ENCODE assay signal across 8 cellular contexts in genomic region chr2:217988840-217989204, GRCh38. TPM values are rescaled to one million over a fixed set of nuclear protein-coding genes. Genes with fewer than 3 reads are reported as not detected.
A peak's percentile ranks its signal among the peaks of the same experiment; 100 is the strongest.
DNase-seq lines count a peak whose midpoint lies in the region; ATAC-seq and TF ChIP-seq lines count a peak whose summit lies in the region.

No MANE protein-coding gene starts in this region.

- peaks cover 5% of the 10 kb centered on the region for H3K4me1 Mint-ChIP-seq in activated naive CD8-positive, alpha-beta T cell treated with anti-CD3 and anti-CD28 coated beads, Interleukin-2, amount 10 ng/mL, durations not matched to agents 7 days and 5 days
- no peaks in the 10 kb centered on the region for H3K4me1 Mint-ChIP-seq in activated naive CD8-positive, alpha-beta T cell treated with anti-CD3 and anti-CD28 coated beads for 36 hours
- peaks cover 46% of the 10 kb centered on the region for H3K4me1 Mint-ChIP-seq in nephron

- H3K27me3 Mint-ChIP-seq in activated naive CD8-positive, alpha-beta T cell treated with anti-CD3 and anti-CD28 coated beads, Interleukin-2, amount 10 ng/mL, durations not matched to agents 7 days and 5 days, result peaks cover 13% of the 10 kb centered on the region
- H3K27me3 Mint-ChIP-seq in activated naive CD8-positive, alpha-beta T cell treated with anti-CD3 and anti-CD28 coated beads for 36 hours, result no peaks in the 10 kb centered on the region
- H3K27me3 Mint-ChIP-seq in nephron (ENCODE audit: low read depth), result peaks cover 3% of the 10 kb centered on the region

- no peak for DNase-seq in activated naive CD8-positive, alpha-beta T cell treated with anti-CD3 and anti-CD28 coated beads, Interleukin-2, amount 10 ng/mL, durations not matched to agents 7 days and 5 days
- no peak for DNase-seq in activated naive CD8-positive, alpha-beta T cell treated with anti-CD3 and anti-CD28 coated beads for 36 hours
- DNase-seq in epidermal melanocyte (ENCODE audit: insufficient read length, low spot score) (peak; percentile 86), AML-193 (lab: John Stamatoyannopoulos, UW) (no peak), NCI-H1930 (lab: John Stamatoyannopoulos, UW) (no peak), NCI-H2107 (lab: John Stamatoyannopoulos, UW) (no peak), medulla oblongata (ENCODE audit: extremely low spot score) (no peak)

- peak in 1 of 3 experiments; percentile 6 for TF ChIP-seq CTCF in nephron (IDR thresholded peaks at IDR 0.05; ENCODE audit: unreplicated experiment in 3 of 3)

- H3K36me3 Mint-ChIP-seq in activated naive CD8-positive, alpha-beta T cell treated with anti-CD3 and anti-CD28 coated beads, Interleukin-2, amount 10 ng/mL, durations not matched to agents 7 days and 5 days, result no peaks in the 10 kb centered on the region
- no peaks in the 10 kb centered on the region for H3K36me3 Mint-ChIP-seq in activated naive CD8-positive, alpha-beta T cell treated with anti-CD3 and anti-CD28 coated beads for 36 hours
- peaks cover 4% of the 10 kb centered on the region for H3K36me3 Mint-ChIP-seq in nephron (ENCODE audit: low read depth)

- POLR2A ChIA-PET in activated naive CD8-positive, alpha-beta T cell treated with anti-CD3 and anti-CD28 coated beads, Interleukin-2, amount 10 ng/mL, durations not matched to agents 7 days and 5 days (lab: Charles Lee), result interaction anchor here (1.3 kb wide), 1 partner anchor 199 kb away, joined by 6 read pairs; no protein-coding TSS in a partner anchor

- H3K27ac Mint-ChIP-seq in activated naive CD8-positive, alpha-beta T cell treated with anti-CD3 and anti-CD28 coated beads, Interleukin-2, amount 10 ng/mL, durations not matched to agents 7 days and 5 days, result peak overlapping the region; percentile 2
- H3K27ac Mint-ChIP-seq in activated naive CD8-positive, alpha-beta T cell treated with anti-CD3 and anti-CD28 coated beads for 36 hours, result no peak overlapping the region
- H3K27ac Mint-ChIP-seq in nephron, result peak overlapping the region; percentile 47 to 75 (median 62)

- ATAC-seq in activated naive CD8-positive, alpha-beta T cell treated with anti-CD3 and anti-CD28 coated beads, Interleukin-2, amount 10 ng/mL, durations not matched to agents 7 days and 5 days (ENCODE audit: low read depth), result no peak

- H3K4me3 Mint-ChIP-seq in activated naive CD8-positive, alpha-beta T cell treated with anti-CD3 and anti-CD28 coated beads, Interleukin-2, amount 10 ng/mL, durations not matched to agents 7 days and 5 days, result no peak overlapping the region
- no peak overlapping the region for H3K4me3 Mint-ChIP-seq in activated naive CD8-positive, alpha-beta T cell treated with anti-CD3 and anti-CD28 coated beads for 36 hours
- no peak overlapping the region for H3K4me3 Mint-ChIP-seq in nephron

- H3K9me3 Mint-ChIP-seq in activated naive CD8-positive, alpha-beta T cell treated with anti-CD3 and anti-CD28 coated beads, Interleukin-2, amount 10 ng/mL, durations not matched to agents 7 days and 5 days, result no peaks in the 10 kb centered on the region
- no peaks in the 10 kb centered on the region for H3K9me3 Mint-ChIP-seq in activated naive CD8-positive, alpha-beta T cell treated with anti-CD3 and anti-CD28 coated beads for 36 hours
- no peaks in the 10 kb centered on the region for H3K9me3 Mint-ChIP-seq in nephron

RNA-seq across cellular contexts. Expression of gene TNS1, which starts 14.0 kb away (rescaled TPM):
- 10 to 100 TPM; 15.1 to 21.2 TPM for total RNA-seq in activated naive CD8-positive, alpha-beta T cell treated with anti-CD3 and anti-CD28 coated beads, Interleukin-2, amount 10 ng/mL, durations not matched to agents 7 days and 5 days
- 1 to 10 TPM in 1 of 2 experiments, under 1 TPM in 1; 0.89 to 1.4 TPM for total RNA-seq in activated naive CD8-positive, alpha-beta T cell treated with anti-CD3 and anti-CD28 coated beads for 36 hours

Comparison
In these comparisons a context has a peak if more than half of its experiments do, and no peak if none do; other contexts are left out.
1. RNA of gene TNS1, which starts 14.0 kb away (total RNA-seq): 15.1 to 21.2 TPM in activated naive CD8-positive, alpha-beta T cell treated with anti-CD3 and anti-CD28 coated beads, Interleukin-2, amount 10 ng/mL, durations not matched to agents 7 days and 5 days; 0.89 to 1.4 TPM in activated naive CD8-positive, alpha-beta T cell treated with anti-CD3 and anti-CD28 coated beads for 36 hours; every median in the first group is over 4 times any median in the second.